1 cellular context compared by ENCODE assay signal in the genomic region with DNA sequence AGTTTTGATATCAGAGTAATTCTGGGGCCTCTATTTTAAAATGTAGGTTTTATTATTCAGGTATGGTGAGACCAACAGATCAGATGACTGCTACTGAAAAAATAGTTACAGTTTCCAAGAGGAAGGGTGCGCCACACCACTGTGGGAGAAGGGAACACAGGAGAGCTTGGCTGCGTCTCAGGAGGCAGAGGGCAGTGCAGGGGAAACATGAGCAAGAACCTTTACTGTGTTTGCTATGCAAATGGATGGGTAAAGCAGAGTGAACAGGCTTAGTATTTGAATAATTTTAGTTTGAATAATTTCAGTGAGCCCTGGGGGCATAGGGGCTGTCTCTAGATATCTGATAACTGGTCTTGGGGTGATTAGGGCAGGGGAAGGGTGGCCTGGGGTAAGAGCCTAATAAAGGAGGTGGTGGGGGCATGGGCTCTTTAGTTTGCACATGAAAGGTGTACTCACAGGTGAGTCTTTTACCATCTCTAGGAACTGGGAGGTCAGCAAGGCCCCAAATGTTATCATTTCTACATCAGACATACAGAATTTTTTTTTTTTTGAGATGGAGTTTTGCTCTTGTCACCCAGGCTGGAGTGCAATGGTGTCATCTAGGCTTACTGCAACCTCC.
TF ChIP-seq lines count a peak whose summit lies in the region.

No MANE protein-coding gene starts in this region.

TF ChIP-seq in Ishikawa, 13 proteins besides CTCF, POLR2A, EP300 and RAD21 (continued from another document):
- TF ChIP-seq REST (IDR thresholded peaks at IDR 0.05; ENCODE audit: low read depth), result no peak
- no peak for TF ChIP-seq USF1 (IDR thresholded peaks at IDR 0.05)
- no peak for TF ChIP-seq TEAD4 (IDR thresholded peaks at IDR 0.05)
- TF ChIP-seq TAF1 (IDR thresholded peaks at IDR 0.05; ENCODE audit: low read depth), result no peak
- TF ChIP-seq CREB1 (IDR thresholded peaks at IDR 0.05; ENCODE audit: low read depth), result no peak
- no peak for TF ChIP-seq FOXM1 (IDR thresholded peaks at IDR 0.05; ENCODE audit: borderline replicate concordance, low read depth)
- no peak for TF ChIP-seq NFIC (IDR thresholded peaks at IDR 0.05)
- no peak for TF ChIP-seq CEBPB (IDR thresholded peaks at IDR 0.05)
- TF ChIP-seq EGR1 (IDR thresholded peaks at IDR 0.05), result no peak
- TF ChIP-seq ZBTB7A (IDR thresholded peaks at IDR 0.05; ENCODE audit: low read depth), result no peak
- TF ChIP-seq TCF12 (IDR thresholded peaks at IDR 0.05; ENCODE audit: low read depth), result no peak
- TF ChIP-seq, protein P1, sequence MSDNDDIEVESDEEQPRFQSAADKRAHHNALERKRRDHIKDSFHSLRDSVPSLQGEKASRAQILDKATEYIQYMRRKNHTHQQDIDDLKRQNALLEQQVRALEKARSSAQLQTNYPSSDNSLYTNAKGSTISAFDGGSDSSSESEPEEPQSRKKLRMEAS (IDR thresholded peaks at IDR 0.05), result no peak
